In the genomic region with DNA sequence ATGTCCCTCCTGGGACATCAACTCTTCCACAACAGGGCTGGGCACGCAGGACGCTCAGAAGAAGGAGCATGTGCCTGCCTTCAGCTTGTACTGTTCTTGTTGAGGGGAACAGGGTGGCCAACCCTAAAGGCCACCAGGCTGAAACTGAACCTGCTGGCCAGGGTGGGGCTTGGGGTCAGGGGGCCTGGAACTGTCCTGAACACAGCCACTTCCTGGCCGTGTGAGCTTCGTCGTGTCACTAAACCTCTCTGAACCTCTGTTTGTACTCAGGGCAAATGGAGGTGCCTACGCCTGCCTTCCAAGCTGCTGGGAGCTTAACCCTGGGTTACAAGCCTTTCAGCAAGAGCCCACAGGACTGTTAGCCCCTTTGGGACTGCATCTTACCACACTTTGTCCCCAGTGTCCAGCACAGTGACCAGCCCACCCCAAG, we compare ENCODE assay signal across 13 cellular contexts. TPM values are rescaled to one million over a fixed set of nuclear protein-coding genes. Genes with fewer than 3 reads are reported as not detected.
A peak's percentile ranks its signal among the peaks of the same experiment; 100 is the strongest.
DNase-seq lines count a peak whose midpoint lies in the region; ATAC-seq and TF ChIP-seq lines count a peak whose summit lies in the region.
"Had no signal": no experiment of that assay in that cellular context is flagged by ENCODE, and none has a peak within 500 bp of the region (broad histone marks: within the 10 kb centered on the region; RNA-seq: fewer than 3 reads in every experiment).

No MANE protein-coding gene starts in this region.

- H3K4me3 Mint-ChIP-seq in Caco-2 (ENCODE audit: unreplicated experiment), result peak overlapping the region; percentile 83
- H3K4me3 Mint-ChIP-seq in endodermal cell, result peak overlapping the region; percentile 59
- no peak overlapping the region for H3K4me3 Mint-ChIP-seq in stimulated activated memory B cell treated with anti-CD40 and anti-IgM and Interleukin-4, amounts not matched to agents 10 μg/mL and 1 μg/mL and 100 μg/mL, for 72 hours
- H3K4me3 Mint-ChIP-seq in CD8-positive, alpha-beta memory T cell, result peak overlapping the region in 1 of 7 donors; percentile 2
- H3K4me3 Mint-ChIP-seq: activated CD4-positive, alpha-beta memory T cell treated with anti-CD3 and anti-CD28 coated beads for 36 hours; activated T-helper 1 cell treated with anti-CD3 and anti-CD28 coated beads, Interleukin-12 subunit alpha, Interleukin-12 subunit beta, Interleukin-2, Interleukin-4 antibody, amounts not matched to agents 30 ng/mL and 10 ng/mL and 1 ng/mL, durations not matched to agents 14 hours and 24 hours and 36 hours had no signal

- H3K36me3 ChIP-seq in Caco-2 (ENCODE audit: control insufficient read depth, insufficient read depth, low read length), result no peaks in the 10 kb centered on the region
- H3K36me3 ChIP-seq in Loucy (ENCODE audit: insufficient read depth, low read length), result no peaks in the 10 kb centered on the region
- H3K36me3 ChIP-seq in endodermal cell (ENCODE audit: control insufficient read depth, insufficient read depth, low read length), result no peaks in the 10 kb centered on the region
- no peaks in the 10 kb centered on the region for H3K36me3 ChIP-seq in parathyroid adenoma (ENCODE audit: control insufficient read depth, insufficient read depth, low read length)
- H3K36me3 ChIP-seq in CD8-positive, alpha-beta memory T cell (ENCODE audit: insufficient read depth, low read length), result no peaks in the 10 kb centered on the region
- H3K36me3 ChIP-seq: adrenal gland had no signal

- H3K79me2 ChIP-seq in Loucy (ENCODE audit: insufficient read depth, low read length), result peaks cover 28% of the 10 kb centered on the region; the same call in 1 of the 2 replicates
- peaks cover 11% of the 10 kb centered on the region for H3K79me2 ChIP-seq in parathyroid adenoma

- H2AFZ ChIP-seq in Loucy (ENCODE audit: low read length) (no peak overlapping the region), parathyroid adenoma (peak overlapping the region; percentile 89)

- H3K4me1 ChIP-seq in Caco-2 (0 out of 2 replicates have a peak, but pooled peaks cover 7% of the 10 kb centered on the region), Loucy (ENCODE audit: insufficient read depth, low read length, poor library complexity, severe bottlenecking) (peaks cover 5% of the 10 kb centered on the region), endodermal cell (ENCODE audit: control insufficient read depth, insufficient read depth, low read length) (peaks cover 4% of the 10 kb centered on the region), parathyroid adenoma (peaks cover 10% of the 10 kb centered on the region)
- H3K4me1 ChIP-seq in CD8-positive, alpha-beta memory T cell (ENCODE audit: insufficient read depth, low read length), result peaks cover 9% of the 10 kb centered on the region

- H3K27ac ChIP-seq in endodermal cell (ENCODE audit: low read depth, low read length) (no peak overlapping the region), parathyroid adenoma (no peak overlapping the region)
- no peak overlapping the region for H3K27ac ChIP-seq in CD8-positive, alpha-beta memory T cell (ENCODE audit: low read depth, low read length)
- H3K27ac ChIP-seq: adrenal gland had no signal

- H3K9me3 Mint-ChIP-seq in Caco-2 (ENCODE audit: unreplicated experiment) (no peaks in the 10 kb centered on the region), endodermal cell (no peaks in the 10 kb centered on the region)
- H3K9me3 Mint-ChIP-seq in stimulated activated memory B cell treated with anti-CD40 and anti-IgM and Interleukin-4, amounts not matched to agents 10 μg/mL and 1 μg/mL and 100 μg/mL, for 72 hours, result no peaks in the 10 kb centered on the region
- no peaks in the 10 kb centered on the region for H3K9me3 Mint-ChIP-seq in CD8-positive, alpha-beta memory T cell
- H3K9me3 Mint-ChIP-seq: activated CD4-positive, alpha-beta memory T cell treated with anti-CD3 and anti-CD28 coated beads for 36 hours; activated T-helper 1 cell treated with anti-CD3 and anti-CD28 coated beads, Interleukin-12 subunit alpha, Interleukin-12 subunit beta, Interleukin-2, Interleukin-4 antibody, amounts not matched to agents 30 ng/mL and 10 ng/mL and 1 ng/mL, durations not matched to agents 14 hours and 24 hours and 36 hours had no signal

- POLR2A ChIA-PET in Caco-2 (lab: Charles Lee), result interaction anchor here (1.1 to 2.0 kb wide), 4 partner anchors 17 to 109 kb away, joined by 4 to 16 read pairs (median 8); a partner anchor contains a TSS
- POLR2A ChIA-PET in CD8-positive, alpha-beta memory T cell (lab: Charles Lee), result interaction anchor here (0.6 kb wide), 1 partner anchor 151 kb away, joined by 6 read pairs; no protein-coding TSS in a partner anchor

- DNase-seq in Caco-2, result no peak
- DNase-seq in endodermal cell, result no peak
- DNase-seq in pons (ENCODE audit: low spot score), result no peak
- no peak for DNase-seq in activated gamma-delta T cell treated with Interleukin-2 at 50 U/mL for 16 hours
- no peak for DNase-seq in CD8-positive, alpha-beta memory T cell
- DNase-seq: activated CD4-positive, alpha-beta memory T cell treated with anti-CD3 and anti-CD28 coated beads for 36 hours; nucleus accumbens; T-helper 9 cell had no signal

- H3K27me3 ChIP-seq in Caco-2 (replicated peaks; ENCODE audit: control insufficient read depth, insufficient read depth, low read length) (no peaks in the 10 kb centered on the region), Loucy (ENCODE audit: insufficient read depth, low read length, poor library complexity, severe bottlenecking) (no peaks in the 10 kb centered on the region), endodermal cell (ENCODE audit: control insufficient read depth, insufficient read depth, low read length, poor library complexity, severe bottlenecking) (peaks cover 47% of the 10 kb centered on the region), parathyroid adenoma (ENCODE audit: control insufficient read depth, insufficient read depth, low read length) (no peaks in the 10 kb centered on the region)
- H3K27me3 ChIP-seq in CD8-positive, alpha-beta memory T cell (ENCODE audit: insufficient read depth, low read length, poor library complexity, severe bottlenecking), result no peaks in the 10 kb centered on the region

- H3K9me3 ChIP-seq in Caco-2 (no peaks in the 10 kb centered on the region), Loucy (ENCODE audit: insufficient read depth, low read depth, low read length) (no peaks in the 10 kb centered on the region), endodermal cell (ENCODE audit: control insufficient read depth, low read length) (no peaks in the 10 kb centered on the region), parathyroid adenoma (ENCODE audit: control insufficient read depth, low read length) (no peaks in the 10 kb centered on the region)
- no peaks in the 10 kb centered on the region for H3K9me3 ChIP-seq in CD8-positive, alpha-beta memory T cell (ENCODE audit: low read length)
- H3K9me3 ChIP-seq: adrenal gland had no signal

- peak overlapping the region; percentile 8 for H3K9ac ChIP-seq in Loucy (ENCODE audit: low read depth, low read length, poor library complexity, severe bottlenecking)
- no peak overlapping the region for H3K9ac ChIP-seq in endodermal cell (ENCODE audit: extremely low read depth, low read length, poor library complexity, severe bottlenecking)
- no peak overlapping the region for H3K9ac ChIP-seq in parathyroid adenoma

- TF ChIP-seq CTCF in Caco-2 (IDR thresholded peaks at IDR 0.05; ENCODE audit: insufficient read depth in 1 of 2, low read depth in 1 of 2, low read length in 1 of 2, severe bottlenecking in 1 of 2, unreplicated experiment in 1 of 2) (no peak), Loucy (conservative IDR thresholded peaks at IDR 0.05; ENCODE audit: low read length) (no peak), endodermal cell (conservative IDR thresholded peaks at IDR 0.05) (no peak), parathyroid adenoma (IDR thresholded peaks at IDR 0.05) (no peak)

- H3K36me3 Mint-ChIP-seq in Caco-2 (ENCODE audit: insufficient read depth, unreplicated experiment) (peaks cover 20% of the 10 kb centered on the region), endodermal cell (ENCODE audit: low read depth) (no peaks in the 10 kb centered on the region)
- no peaks in the 10 kb centered on the region for H3K36me3 Mint-ChIP-seq in stimulated activated memory B cell treated with anti-CD40 and anti-IgM and Interleukin-4, amounts not matched to agents 10 μg/mL and 1 μg/mL and 100 μg/mL, for 72 hours
- H3K36me3 Mint-ChIP-seq in CD8-positive, alpha-beta memory T cell, result no peaks in the 10 kb centered on the region
- H3K36me3 Mint-ChIP-seq: activated CD4-positive, alpha-beta memory T cell treated with anti-CD3 and anti-CD28 coated beads for 36 hours had no signal

- H3K4me3 ChIP-seq in Caco-2 (ENCODE audit: low read depth, low read length) (no peak overlapping the region), Loucy (ENCODE audit: low read length, poor library complexity, severe bottlenecking) (no peak overlapping the region), endodermal cell (ENCODE audit: low read length) (no peak overlapping the region), parathyroid adenoma (ENCODE audit: low read depth, low read length) (peak overlapping the region; percentile 68)
- H3K4me3 ChIP-seq in CD8-positive, alpha-beta memory T cell (ENCODE audit: low read length), result no peak overlapping the region
- H3K4me3 ChIP-seq: adrenal gland had no signal

- intact Hi-C loops in Caco-2 (cut with micrococcal nuclease; ENCODE audit: unreplicated experiment), result loop anchor here (1.0 to 5.0 kb wide), 5 partner anchors 17 to 194 kb away; no protein-coding TSS in a partner anchor

- H3K27me3 Mint-ChIP-seq in Caco-2 (ENCODE audit: insufficient read depth, unreplicated experiment) (no peaks in the 10 kb centered on the region), endodermal cell (ENCODE audit: insufficient read depth) (peaks cover 48% of the 10 kb centered on the region)
- no peaks in the 10 kb centered on the region for H3K27me3 Mint-ChIP-seq in stimulated activated memory B cell treated with anti-CD40 and anti-IgM and Interleukin-4, amounts not matched to agents 10 μg/mL and 1 μg/mL and 100 μg/mL, for 72 hours
- no peaks in the 10 kb centered on the region for H3K27me3 Mint-ChIP-seq in CD8-positive, alpha-beta memory T cell
- H3K27me3 Mint-ChIP-seq: activated CD4-positive, alpha-beta memory T cell treated with anti-CD3 and anti-CD28 coated beads for 36 hours had no signal

- H4K20me1 ChIP-seq in Loucy (ENCODE audit: insufficient read depth, low read length, poor library complexity, severe bottlenecking), result no peaks in the 10 kb centered on the region

- H3K9me2 ChIP-seq in Loucy (replicated peaks; ENCODE audit: low read depth, low read length), result no peaks in the 10 kb centered on the region

- H3K4me1 Mint-ChIP-seq in Caco-2 (ENCODE audit: low read depth, unreplicated experiment) (peaks cover 28% of the 10 kb centered on the region), endodermal cell (peaks cover 18% of the 10 kb centered on the region)
- peaks cover 34% of the 10 kb centered on the region for H3K4me1 Mint-ChIP-seq in stimulated activated memory B cell treated with anti-CD40 and anti-IgM and Interleukin-4, amounts not matched to agents 10 μg/mL and 1 μg/mL and 100 μg/mL, for 72 hours
- peaks cover 16 to 23% (median 21%) of the 10 kb centered on the region in 3 donors for H3K4me1 Mint-ChIP-seq in CD8-positive, alpha-beta memory T cell

- no TSS peak for BruUV-seq in Caco-2 (replicated peaks; lab: Mats Ljungman, UMichigan)

- ATAC-seq in stimulated activated memory B cell treated with anti-CD40 and anti-IgM and Interleukin-4, amounts not matched to agents 10 μg/mL and 1 μg/mL and 100 μg/mL, for 72 hours, result no peak

- H3F3A ChIP-seq in Loucy (ENCODE audit: low read depth), result peaks cover 6% of the 10 kb centered on the region

- H3K4me2 ChIP-seq in Loucy (ENCODE audit: low read depth, low read length, poor library complexity, severe bottlenecking), result no peak overlapping the region
- H3K4me2 ChIP-seq in parathyroid adenoma (ENCODE audit: low read length), result peak overlapping the region; percentile 72

- WGBS in endodermal cell (ENCODE audit: insufficient coverage in 1 of 2, insufficient read length in 1 of 2), 2 experiments, result 68 to 83% methylated on average over 4 to 6 of the region's 6 CpGs

- CTCF ChIA-PET in Caco-2 (lab: Charles Lee), result interaction anchor here (0.6 to 2.3 kb wide), 23 partner anchors 10 to 290 kb away, joined by 3 to 105 read pairs (median 6); a partner anchor contains a TSS
- CTCF ChIA-PET in CD8-positive, alpha-beta memory T cell (lab: Charles Lee), result no interaction called here

- H3K27ac Mint-ChIP-seq in Caco-2 (ENCODE audit: unreplicated experiment) (no peak overlapping the region), endodermal cell (no peak overlapping the region)
- H3K27ac Mint-ChIP-seq in stimulated activated memory B cell treated with anti-CD40 and anti-IgM and Interleukin-4, amounts not matched to agents 10 μg/mL and 1 μg/mL and 100 μg/mL, for 72 hours, result no peak overlapping the region
- peak overlapping the region in 1 of 8 donors; percentile 47 for H3K27ac Mint-ChIP-seq in CD8-positive, alpha-beta memory T cell
- H3K27ac Mint-ChIP-seq: activated CD4-positive, alpha-beta memory T cell treated with anti-CD3 and anti-CD28 coated beads for 36 hours; activated T-helper 1 cell treated with anti-CD3 and anti-CD28 coated beads, Interleukin-12 subunit alpha, Interleukin-12 subunit beta, Interleukin-2, Interleukin-4 antibody, amounts not matched to agents 30 ng/mL and 10 ng/mL and 1 ng/mL, durations not matched to agents 14 hours and 24 hours and 36 hours had no signal

RNA-seq across cellular contexts. Expression of a gene that starts 6.7 kb away (rescaled TPM):
- total RNA-seq in Caco-2 (2022), result 35.9 and 40.2 TPM in 2 replicates
- total RNA-seq in endodermal cell, result 10 to 100 TPM; 16.4 to 20.6 TPM
- polyA plus RNA-seq in endodermal cell (2013, experiment 1 of 2), result 2.5 TPM
- 3.8 TPM for polyA plus RNA-seq in endodermal cell (2013, experiment 2 of 2)
- total RNA-seq in CD8-positive, alpha-beta memory T cell, result 10 to 100 TPM; 39.9 to 43.8 TPM
- 32.3 TPM for polyA plus RNA-seq in CD8-positive, alpha-beta memory T cell
